In the genomic region with DNA sequence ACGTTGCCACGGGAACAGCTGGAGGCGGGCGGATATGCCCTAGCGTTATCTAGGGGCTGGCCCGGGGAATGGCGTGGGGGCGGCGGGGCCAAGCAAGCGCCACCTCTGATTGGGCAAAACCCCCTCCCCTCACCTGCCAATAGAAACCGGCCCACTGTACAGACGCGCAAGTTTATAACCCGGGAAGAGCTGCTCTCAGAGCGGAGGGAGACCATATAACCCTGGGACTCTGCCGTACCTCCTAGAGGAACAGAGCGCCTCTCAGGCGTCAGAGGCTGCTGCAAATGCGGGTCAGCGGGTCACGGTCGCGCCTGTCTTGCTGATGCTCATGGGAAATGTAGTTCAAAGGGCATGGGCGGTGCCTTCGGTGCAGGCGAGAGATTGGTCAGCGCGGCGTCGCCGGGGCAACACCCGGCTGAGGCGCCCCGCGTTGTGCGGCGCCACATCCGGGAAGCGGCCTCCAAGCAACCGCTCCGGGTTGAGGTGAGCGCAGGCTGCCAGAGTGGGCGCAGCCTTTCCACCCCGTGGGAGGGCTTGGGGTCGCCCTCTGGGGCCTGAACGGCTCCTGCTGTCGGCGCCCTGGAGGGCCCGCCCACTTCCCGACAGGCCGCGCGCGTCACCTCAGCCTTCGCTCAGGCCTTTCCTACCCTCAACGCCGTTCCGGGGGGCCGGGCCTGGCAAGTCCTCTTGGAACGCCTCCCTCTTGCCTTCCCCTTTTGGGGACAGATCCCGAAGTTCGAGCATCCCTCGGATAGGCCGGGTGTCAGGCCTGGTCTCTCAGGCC, we compare ENCODE assay signal across 8 cellular contexts.
DNase-seq lines count a peak whose midpoint lies in the region; ATAC-seq and TF ChIP-seq lines count a peak whose summit lies in the region.

A gene (plus strand): TSS at position 639 of the 784 bp plus-strand sequence. CDS start 867 bp downstream, outside the sequence.

- peak; percentile 95 to 96 for DNase-seq in AML-193 (lab: John Stamatoyannopoulos, UW)
- DNase-seq in NCI-H446 treated with DMSO at 0.1 percent for 48 hours (lab: John Stamatoyannopoulos, UW), result peak; percentile 94
- peak; percentile 91 for DNase-seq in activated CD4-positive, CD25-positive, alpha-beta regulatory T cell treated with anti-CD3 and anti-CD28 coated beads, Interleukin-2, amount 50 U/mL, for 72 hours
- DNase-seq in cerebellar nuclear complex (lab: John Stamatoyannopoulos, UW), result peak; percentile 68 to 92
- peak; percentile 98 for DNase-seq in islet precursor cell
- peak; percentile 91 for DNase-seq in stimulated activated CD4-positive, alpha-beta T cell treated with anti-CD3 and anti-CD28 coated beads, Interleukin-12 subunit alpha, Interleukin-12 subunit beta, amount 100 ng/mL, for 4 hours

- peak; percentile 60 for TF ChIP-seq POLR2A in GM19099 (IDR thresholded peaks at IDR 0.05; ENCODE audit: extremely low read depth, insufficient read length, low read depth)

- ATAC-seq in HG03378 (IDR thresholded peaks at IDR 0.05; ENCODE audit: unreplicated experiment), result peak; percentile 74

Comparison
In these comparisons a context has a peak if more than half of its experiments do, and no peak if none do; other contexts are left out.
1. Peak in every context shown above with its lines: DNase-seq and ATAC-seq.